In genomic region chr13:27790523-27790922, GRCh38 we compare ENCODE assay signal across 11 cellular contexts. TPM values are rescaled to one million over a fixed set of nuclear protein-coding genes. Genes with fewer than 3 reads are reported as not detected.
A peak's percentile ranks its signal among the peaks of the same experiment; 100 is the strongest.
DNase-seq lines count a peak whose midpoint lies in the region; ATAC-seq and TF ChIP-seq lines count a peak whose summit lies in the region.
"Had no signal": no experiment of that assay in that cellular context is flagged by ENCODE, and none has a peak within 500 bp of the region (broad histone marks: within the 10 kb centered on the region; RNA-seq: fewer than 3 reads in every experiment).

No MANE protein-coding gene starts in this region.

- H3K9me3 ChIP-seq in CD4-positive, alpha-beta memory T cell (ENCODE audit: control insufficient read depth in 1 of 2, low read length in 2 of 2), result no peaks in the 10 kb centered on the region
- H3K9me3 ChIP-seq in ascending aorta, result no peaks in the 10 kb centered on the region
- H3K9me3 ChIP-seq in naive thymus-derived CD4-positive, alpha-beta T cell (ENCODE audit: control insufficient read depth in 2 of 3, low read length in 3 of 3), result no peaks in the 10 kb centered on the region

- peaks cover 17% of the 10 kb centered on the region for H3F3A ChIP-seq in GM23338 (replicated peaks; ENCODE audit: low read depth)

- peaks cover 27 to 47% (median 40%) of the 10 kb centered on the region in 4 donors for H3K4me1 Mint-ChIP-seq in CD4-positive, alpha-beta memory T cell
- peaks cover 47% of the 10 kb centered on the region for H3K4me1 Mint-ChIP-seq in GM23338
- peaks cover 28 to 51% (median 44%) of the 10 kb centered on the region in 7 donors for H3K4me1 Mint-ChIP-seq in naive thymus-derived CD4-positive, alpha-beta T cell

- peak overlapping the region; percentile 78 for H3K4me2 ChIP-seq in GM23338

- POLR2A ChIA-PET in CD4-positive, alpha-beta memory T cell (lab: Charles Lee; ENCODE audit: partially characterized antibody), result interaction anchor here (1.0 kb wide), 1 partner anchor 170 kb away, joined by 3 read pairs; the partner anchor contains the start of gene LNX2
- POLR2A ChIA-PET in naive thymus-derived CD4-positive, alpha-beta T cell (lab: Charles Lee), result interaction anchor here (0.6 kb wide), 1 partner anchor 847 kb away, joined by 3 read pairs; no protein-coding TSS in a partner anchor

- TF ChIP-seq CTCF in GM23338 (conservative IDR thresholded peaks at IDR 0.05; ENCODE audit: low read depth in 2 of 2), result no peak
- TF ChIP-seq CTCF in ascending aorta (IDR thresholded peaks at IDR 0.05), result no peak

- H3K27me3 Mint-ChIP-seq in CD4-positive, alpha-beta memory T cell, result peaks cover 59 to 63% of the 10 kb centered on the region in 2 donors
- H3K27me3 Mint-ChIP-seq in GM23338 (ENCODE audit: insufficient read depth, low read depth, poor library complexity), result peaks cover 86% of the 10 kb centered on the region
- peaks cover 75 to 84% (median 81%) of the 10 kb centered on the region in 5 donors for H3K27me3 Mint-ChIP-seq in naive thymus-derived CD4-positive, alpha-beta T cell

- H3K9me3 Mint-ChIP-seq in CD4-positive, alpha-beta memory T cell, result peaks cover 0 to 9% (median 4%) of the 10 kb centered on the region in 8 donors
- no peaks in the 10 kb centered on the region; the same call in none of the 3 replicates for H3K9me3 Mint-ChIP-seq in GM23338
- peaks cover 0 to 20% (median 2%) of the 10 kb centered on the region in 11 donors for H3K9me3 Mint-ChIP-seq in naive thymus-derived CD4-positive, alpha-beta T cell

- DNase-seq in CD4-positive, alpha-beta memory T cell, result no peak
- DNase-seq in GM23338 (ENCODE audit: low spot score) (peak; percentile 52), ascending aorta (ENCODE audit: low spot score in 2 of 2) (no peak), retina (no peak), SW 1271 (lab: John Stamatoyannopoulos, UW) (no peak), NCI-H187 (lab: John Stamatoyannopoulos, UW) (no peak)
- no peak for DNase-seq in naive thymus-derived CD4-positive, alpha-beta T cell
- DNase-seq: activated CD8-positive, alpha-beta memory T cell treated with anti-CD3 and anti-CD28 coated beads, Interleukin-2, amount 50 U/mL, for 4 hours; GF-D8; posterior cingulate gyrus had no signal

- H3K27ac Mint-ChIP-seq in CD4-positive, alpha-beta memory T cell, result peak overlapping the region in 1 of 7 donors; percentile 34
- H3K27ac Mint-ChIP-seq in GM23338, result no peak overlapping the region
- H3K27ac Mint-ChIP-seq in naive thymus-derived CD4-positive, alpha-beta T cell, result no peak overlapping the region

- H3K9me2 ChIP-seq in GM23338 (ENCODE audit: insufficient read depth), result no peaks in the 10 kb centered on the region

- H3K27ac ChIP-seq in CD4-positive, alpha-beta memory T cell (ENCODE audit: low read depth, low read length), result no peak overlapping the region
- H3K27ac ChIP-seq in GM23338 (ENCODE audit: low read depth) (no peak overlapping the region), ascending aorta (no peak overlapping the region)
- no peak overlapping the region for H3K27ac ChIP-seq in naive thymus-derived CD4-positive, alpha-beta T cell (ENCODE audit: low read depth, low read length)

- H3K27me3 ChIP-seq in CD4-positive, alpha-beta memory T cell (ENCODE audit: insufficient read depth, low read length), result peaks cover 37% of the 10 kb centered on the region
- H3K27me3 ChIP-seq in GM23338 (ENCODE audit: insufficient read depth) (peaks cover 100% of the 10 kb centered on the region), ascending aorta (peaks cover 37% of the 10 kb centered on the region)
- peaks cover 10 to 19% of the 10 kb centered on the region in 2 donors for H3K27me3 ChIP-seq in naive thymus-derived CD4-positive, alpha-beta T cell (ENCODE audit: control insufficient read depth in 2 of 2, insufficient read depth in 2 of 2, low read length in 2 of 2)

- H3K36me3 Mint-ChIP-seq in CD4-positive, alpha-beta memory T cell, result peaks cover 0 to 2% of the 10 kb centered on the region in 2 donors
- H3K36me3 Mint-ChIP-seq in GM23338 (ENCODE audit: low read depth), result peaks cover 3% of the 10 kb centered on the region; the same call in 1 of the 3 replicates
- H3K36me3 Mint-ChIP-seq in naive thymus-derived CD4-positive, alpha-beta T cell, result peaks cover 0 to 10% (median 4%) of the 10 kb centered on the region in 5 donors

- no peak for ATAC-seq in GM23338
- no peak for ATAC-seq in naive thymus-derived CD4-positive, alpha-beta T cell
- ATAC-seq in HG02798 (IDR thresholded peaks at IDR 0.05; ENCODE audit: poor library complexity, unreplicated experiment), result no peak

- CTCF ChIA-PET in CD4-positive, alpha-beta memory T cell (lab: Charles Lee; ENCODE audit: partially characterized antibody), result interaction anchor here (0.5 to 1.1 kb wide), 2 partner anchors 36 to 120 kb away, joined by 3 to 5 read pairs; no protein-coding TSS in a partner anchor
- CTCF ChIA-PET in naive thymus-derived CD4-positive, alpha-beta T cell (lab: Charles Lee), result no interaction called here

- H3K4me3 ChIP-seq in CD4-positive, alpha-beta memory T cell (ENCODE audit: low read length in 2 of 2), result peak overlapping the region; percentile 54 to 61
- H3K4me3 ChIP-seq in GM23338 (peak overlapping the region; percentile 47), ascending aorta (peak overlapping the region; percentile 48 to 51)
- H3K4me3 ChIP-seq in naive thymus-derived CD4-positive, alpha-beta T cell (ENCODE audit: low read length), result peak overlapping the region; percentile 59

- no peaks in the 10 kb centered on the region for H3K79me2 ChIP-seq in GM23338 (replicated peaks; ENCODE audit: insufficient read depth)

- intact Hi-C loops in CD4-positive, alpha-beta memory T cell (cut with micrococcal nuclease), result no loop called here
- intact Hi-C loops in ascending aorta (cut with DNase I), result no loop called here
- intact Hi-C loops in naive thymus-derived CD4-positive, alpha-beta T cell (cut with micrococcal nuclease), result no loop called here

- peaks cover 34% of the 10 kb centered on the region for H3K4me1 ChIP-seq in CD4-positive, alpha-beta memory T cell (ENCODE audit: insufficient read depth, low read length)
- peaks cover 44% of the 10 kb centered on the region for H3K4me1 ChIP-seq in GM23338 (ENCODE audit: insufficient read depth)
- peaks cover 5 to 24% of the 10 kb centered on the region in 2 donors for H3K4me1 ChIP-seq in ascending aorta
- peaks cover 17 to 18% of the 10 kb centered on the region in 2 donors for H3K4me1 ChIP-seq in naive thymus-derived CD4-positive, alpha-beta T cell (ENCODE audit: control insufficient read depth in 2 of 2, insufficient read depth in 2 of 2, low read length in 2 of 2)

- peaks cover 21% of the 10 kb centered on the region for H4K20me1 ChIP-seq in GM23338 (replicated peaks; ENCODE audit: insufficient read depth)

- H3K36me3 ChIP-seq in CD4-positive, alpha-beta memory T cell (ENCODE audit: insufficient read depth, low read length), result no peaks in the 10 kb centered on the region
- no peaks in the 10 kb centered on the region for H3K36me3 ChIP-seq in GM23338 (ENCODE audit: insufficient read depth)
- H3K36me3 ChIP-seq in ascending aorta, result no peaks in the 10 kb centered on the region
- H3K36me3 ChIP-seq in naive thymus-derived CD4-positive, alpha-beta T cell (ENCODE audit: control insufficient read depth in 2 of 3, insufficient read depth in 3 of 3, low read length in 3 of 3), result no peaks in the 10 kb centered on the region

- H2AFZ ChIP-seq in GM23338, result no peak overlapping the region

- peak overlapping the region; percentile 83 to 95 (median 90) for H3K4me3 Mint-ChIP-seq in CD4-positive, alpha-beta memory T cell
- peak overlapping the region; percentile 60 for H3K4me3 Mint-ChIP-seq in GM23338
- peak overlapping the region; percentile 74 to 92 (median 87) for H3K4me3 Mint-ChIP-seq in naive thymus-derived CD4-positive, alpha-beta T cell

TF ChIP-seq in GM23338, 12 proteins besides CTCF, POLR2A, EP300 and RAD21 (continues in another document):
- TF ChIP-seq NANOG (IDR thresholded peaks at IDR 0.05; ENCODE audit: borderline replicate concordance), result no peak

RNA-seq across cellular contexts. Expression of gene GSX1, which starts 1.8 kb away (rescaled TPM):
- not detected for total RNA-seq in CD4-positive, alpha-beta memory T cell
- polyA plus RNA-seq in CD4-positive, alpha-beta memory T cell, result not detected
- total RNA-seq in GM23338 (2014; rRNA removed; shearing (Covaris generic)), result not detected in 2 replicates
- polyA plus RNA-seq in GM23338 (2016; fragmentation: Nextera tagmentation; extraction: Ambion mirVana), result not detected in 2 replicates
- total RNA-seq in ascending aorta, result not detected
- not detected for total RNA-seq in naive thymus-derived CD4-positive, alpha-beta T cell
- polyA plus RNA-seq in naive thymus-derived CD4-positive, alpha-beta T cell, result not detected
